15 cellular contexts compared by ENCODE assay signal in the genomic region with DNA sequence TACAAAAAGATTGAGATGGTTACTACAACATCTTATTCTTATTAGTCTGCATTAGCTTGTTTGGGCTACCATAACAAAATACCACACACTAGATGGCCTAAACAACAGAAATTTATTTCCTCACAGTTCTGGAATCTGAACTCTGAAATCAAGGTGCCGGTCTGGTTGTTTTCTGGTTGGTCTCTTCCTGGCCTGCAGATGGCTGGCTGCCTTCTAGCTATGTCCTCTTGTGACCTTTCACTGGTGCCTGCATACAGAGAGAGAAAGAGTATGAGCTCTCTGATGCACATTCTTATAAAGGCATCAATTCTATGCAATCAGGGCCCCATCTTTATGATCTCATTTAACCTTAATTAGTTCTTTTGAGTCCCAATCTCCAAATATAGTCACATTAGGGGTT.
"Had no signal": no experiment of that assay in that cellular context is flagged by ENCODE, and none has a peak within 500 bp of the region (broad histone marks: within the 10 kb centered on the region; RNA-seq: fewer than 3 reads in every experiment).

No MANE protein-coding gene starts in this region.

- DNase-seq: activated CD4-positive, alpha-beta memory T cell treated with anti-CD3 and anti-CD28 coated beads for 36 hours; activated CD4-positive, alpha-beta T cell treated with anti-CD3 and anti-CD28 coated beads for 36 hours; activated CD8-positive, alpha-beta memory T cell treated with anti-CD3 and anti-CD28 coated beads, Interleukin-2, amount 10 ng/mL, durations not matched to agents 7 days and 5 days; activated naive CD4-positive, alpha-beta T cell treated with anti-CD3 and anti-CD28 coated beads, Interleukin-2, amount 50 U/mL, for 16 hours; activated T-cell treated with anti-CD3 and anti-CD28 coated beads, Interleukin-2, amount 50 U/mL, for 24 hours; effector CD8-positive, alpha-beta T cell; islet precursor cell; naive thymus-derived CD8-positive, alpha-beta T cell; pancreas; stimulated activated CD4-positive, alpha-beta T cell treated with anti-CD3 and anti-CD28 coated beads, Interleukin-2, amount 100 ng/mL, for 48 hours; T-cell had no signal

- H3K4me3 ChIP-seq: gastroesophageal sphincter, pancreas had no signal

- H3K9me3 ChIP-seq: gastroesophageal sphincter, pancreas had no signal

- H3K4me1 ChIP-seq: pancreas had no signal

- ATAC-seq: activated CD4-positive, alpha-beta T cell treated with anti-CD3 and anti-CD28 coated beads for 36 hours; activated CD8-positive, alpha-beta memory T cell treated with anti-CD3 and anti-CD28 coated beads, Interleukin-2, amount 10 ng/mL, durations not matched to agents 7 days and 5 days; gastroesophageal sphincter; left lobe of liver; naive thymus-derived CD8-positive, alpha-beta T cell; pancreas; stimulated activated memory B cell treated with anti-CD40 and anti-IgM and Interleukin-4, amounts not matched to agents 10 μg/mL and 1 μg/mL and 100 μg/mL, for 72 hours; T-cell had no signal

- H3K36me3 ChIP-seq: gastroesophageal sphincter, pancreas had no signal

- H3K27me3 ChIP-seq: gastroesophageal sphincter, pancreas had no signal

- H3K27ac ChIP-seq: gastroesophageal sphincter, pancreas, VCaP had no signal
